Comparison of ENCODE assay signal across 17 cellular contexts in genomic region chr2:162018530-162018929, GRCh38.
"Had no signal": no experiment of that assay in that cellular context is flagged by ENCODE, and none has a peak within 500 bp of the region (broad histone marks: within the 10 kb centered on the region; RNA-seq: fewer than 3 reads in every experiment).

No MANE protein-coding gene starts in this region.

- H3K36me3 ChIP-seq: gastroesophageal sphincter, thoracic aorta, upper lobe of left lung had no signal

- H3K4me3 Mint-ChIP-seq: naive thymus-derived CD8-positive, alpha-beta T cell; stimulated activated naive B cell treated with anti-CD40 and anti-IgM and Interleukin-4, amounts not matched to agents 10 μg/mL and 1 μg/mL and 100 μg/mL, for 72 hours had no signal

- H3K9me3 Mint-ChIP-seq: naive thymus-derived CD8-positive, alpha-beta T cell; stimulated activated naive B cell treated with anti-CD40 and anti-IgM and Interleukin-4, amounts not matched to agents 10 μg/mL and 1 μg/mL and 100 μg/mL, for 72 hours had no signal

- H3K36me3 Mint-ChIP-seq: stimulated activated naive B cell treated with anti-CD40 and anti-IgM and Interleukin-4, amounts not matched to agents 10 μg/mL and 1 μg/mL and 100 μg/mL, for 72 hours had no signal

- H3K4me3 ChIP-seq: esophagus muscularis mucosa, gastroesophageal sphincter, heart left ventricle, left ventricle myocardium inferior, smooth muscle cell, thoracic aorta, upper lobe of left lung had no signal

- H3K27ac ChIP-seq: esophagus muscularis mucosa, gastroesophageal sphincter, heart left ventricle, left ventricle myocardium inferior, thoracic aorta, upper lobe of left lung had no signal

- ATAC-seq: activated naive CD4-positive, alpha-beta T cell treated with anti-CD3 and anti-CD28 coated beads, Interleukin-2, amount 50 U/mL, for 72 hours; gastroesophageal sphincter; heart left ventricle; naive thymus-derived CD8-positive, alpha-beta T cell; sciatic nerve; stimulated activated naive B cell treated with anti-CD40 and anti-IgM and Interleukin-4, amounts not matched to agents 10 μg/mL and 1 μg/mL and 100 μg/mL, for 72 hours had no signal

- DNase-seq: activated T-cell treated with anti-CD3 and anti-CD28 coated beads for 4 hours; amniotic stem cell; effector CD8-positive, alpha-beta T cell; heart left ventricle; left ventricle myocardium inferior; mesenchymal stem cell; naive thymus-derived CD8-positive, alpha-beta T cell; SIG-M5; stimulated activated CD4-positive, alpha-beta T cell treated with anti-CD3 and anti-CD28 coated beads, Interleukin-4, amount 100 ng/mL, for 24 hours; stimulated activated naive B cell treated with anti-CD40 and anti-IgM and Interleukin-4, amounts not matched to agents 10 μg/mL and 1 μg/mL and 100 μg/mL, for 72 hours had no signal

- H3K9me3 ChIP-seq: esophagus muscularis mucosa, gastroesophageal sphincter, heart left ventricle, left ventricle myocardium inferior, thoracic aorta, upper lobe of left lung had no signal

- H3K27me3 ChIP-seq: gastroesophageal sphincter, heart left ventricle, upper lobe of left lung had no signal

- H3K27me3 Mint-ChIP-seq: naive thymus-derived CD8-positive, alpha-beta T cell had no signal

- H3K27ac Mint-ChIP-seq: activated naive CD4-positive, alpha-beta T cell treated with anti-CD3 and anti-CD28 coated beads, Interleukin-2, amount 50 U/mL, for 72 hours; stimulated activated naive B cell treated with anti-CD40 and anti-IgM and Interleukin-4, amounts not matched to agents 10 μg/mL and 1 μg/mL and 100 μg/mL, for 72 hours had no signal

- H3K4me1 ChIP-seq: gastroesophageal sphincter had no signal
